In genomic region chr1:15963363-15963967, GRCh38 we compare ENCODE assay signal across 14 cellular contexts. TPM values are rescaled to one million over a fixed set of nuclear protein-coding genes. Genes with fewer than 3 reads are reported as not detected.
DNase-seq lines count a peak whose midpoint lies in the region; ATAC-seq and TF ChIP-seq lines count a peak whose summit lies in the region.
"Had no signal": no experiment of that assay in that cellular context is flagged by ENCODE, and none has a peak within 500 bp of the region (broad histone marks: within the 10 kb centered on the region; RNA-seq: fewer than 3 reads in every experiment).

No MANE protein-coding gene starts in this region.

- H3K9me3 ChIP-seq in BLaER1 treated with 17β-estradiol and CSF1 and Interleukin-3, amounts not matched to agents 10 nM and 100 nM (replicated peaks in 1 of 11) = peaks cover 0 to 2% (median 0%) of the 10 kb centered on the region in 11 experiments; a peak in 4 of 22 replicates
- H3K9me3 ChIP-seq in mucosa of descending colon (no peaks in the 10 kb centered on the region), testis (no peaks in the 10 kb centered on the region), PC-3 (ENCODE audit: low read length) (no peaks in the 10 kb centered on the region)
- H3K9me3 ChIP-seq: stomach had no signal

- no peaks in the 10 kb centered on the region for H3K27me3 Mint-ChIP-seq in activated T-helper 17 cell treated with anti-CD3 and anti-CD28 coated beads, Interleukin-2, amount 50 U/mL, for 72 hours

- peak overlapping the region; percentile 65 to 88 (median 84); a peak in 21 of 22 replicates for H3K9ac ChIP-seq in BLaER1 treated with 17β-estradiol and CSF1 and Interleukin-3, amounts not matched to agents 10 nM and 100 nM
- no peak overlapping the region for H3K9ac ChIP-seq in PC-3 (ENCODE audit: low read length)

- H3F3A ChIP-seq in PC-3 (ENCODE audit: low read length, unreplicated experiment) = no peaks in the 10 kb centered on the region

- CTCF ChIA-PET in GM10248 (lab: Yijun Ruan, JAX) = interaction anchor here (1.1 to 1.4 kb wide), 4 partner anchors 9 to 172 kb away, joined by 3 to 7 read pairs (median 4); no protein-coding TSS in a partner anchor
- CTCF ChIA-PET in PC-3 (lab: Charles Lee) = no interaction called here

- no TSS peak for BruUV-seq in PC-3 (replicated peaks; lab: Mats Ljungman, UMichigan)

- peaks cover 94 to 100% (median 99%) of the 10 kb centered on the region in 10 experiments for H3K4me1 ChIP-seq in BLaER1 treated with 17β-estradiol and CSF1 and Interleukin-3, amounts not matched to agents 10 nM and 100 nM
- H3K4me1 ChIP-seq in mucosa of descending colon (ENCODE audit: low read depth) (peaks cover 15% of the 10 kb centered on the region), testis (peaks cover 22% of the 10 kb centered on the region), PC-3 (ENCODE audit: insufficient read depth, low read length) (peaks cover 11% of the 10 kb centered on the region)

- peak overlapping the region; percentile 79 to 98 (median 93) for H3K27ac ChIP-seq in BLaER1 treated with 17β-estradiol and CSF1 and Interleukin-3, amounts not matched to agents 10 nM and 100 nM
- peak overlapping the region in 1 of 2 donors; percentile 19 for H3K27ac ChIP-seq in testis
- no peak overlapping the region for H3K27ac ChIP-seq in PC-3 (ENCODE audit: low read length)

- peaks cover 7 to 38% (median 31%) of the 10 kb centered on the region in 11 experiments; a peak in 21 of 22 replicates for H3K36me3 ChIP-seq in BLaER1 treated with 17β-estradiol and CSF1 and Interleukin-3, amounts not matched to agents 10 nM and 100 nM
- H3K36me3 ChIP-seq in mucosa of descending colon (ENCODE audit: low read depth) (no peaks in the 10 kb centered on the region), testis (ENCODE audit: low read depth, missing control alignments) (no peaks in the 10 kb centered on the region), PC-3 (ENCODE audit: low read depth, low read length) (peaks cover 12% of the 10 kb centered on the region)

- peak overlapping the region; percentile 85 for H3K4me3 Mint-ChIP-seq in activated T-helper 17 cell treated with anti-CD3 and anti-CD28 coated beads, Interleukin-2, amount 50 U/mL, for 72 hours

- no peak for TF ChIP-seq POLR2A in testis (IDR thresholded peaks at IDR 0.05)

- TF ChIP-seq CTCF in GM10248 (IDR thresholded peaks at IDR 0.05; ENCODE audit: control extremely low read depth, extremely low read depth, low read depth, missing control alignments) = no peak
- no peak for TF ChIP-seq CTCF in mucosa of descending colon (IDR thresholded peaks at IDR 0.05)
- no peak for TF ChIP-seq CTCF in testis (IDR thresholded peaks at IDR 0.05)
- TF ChIP-seq CTCF in PC-3 (conservative IDR thresholded peaks at IDR 0.05; ENCODE audit: low read depth, low read length) = no peak

- intact Hi-C loops in mucosa of descending colon (cut with DNase I, micrococcal nuclease) (no loop called here), testis (cut with DNase I; ENCODE audit: low total_unique reads) (no loop called here), PC-3 (cut with micrococcal nuclease) (no loop called here)

- no peaks in the 10 kb centered on the region for H3K9me2 ChIP-seq in PC-3 (replicated peaks; ENCODE audit: low read length)

- DNase-seq in GM10248 (ENCODE audit: extremely low spot score) = peak; percentile 21
- no peak for DNase-seq in mucosa of descending colon
- no peak for DNase-seq in NCI-H510A treated with DMSO at 0.1 percent for 48 hours (lab: John Stamatoyannopoulos, UW)
- DNase-seq in testis = no peak
- no peak for DNase-seq in PC-3
- DNase-seq: COR-L47; GOT3; NCI-H2227 treated with DMSO at 0.1 percent for 48 hours; stimulated activated CD4-positive, alpha-beta T cell treated with anti-CD3 and anti-CD28 coated beads, Interleukin-4, amount 100 ng/mL, for 1 hour; stomach had no signal

- H2AFZ ChIP-seq in PC-3 (ENCODE audit: low read length) = no peak overlapping the region

- H3K4me1 Mint-ChIP-seq in activated T-helper 17 cell treated with anti-CD3 and anti-CD28 coated beads, Interleukin-2, amount 50 U/mL, for 72 hours = peaks cover 68% of the 10 kb centered on the region

- peaks cover 0 to 30% (median 20%) of the 10 kb centered on the region in 11 experiments; a peak in 13 of 22 replicates for H4K20me1 ChIP-seq in BLaER1 treated with 17β-estradiol and CSF1 and Interleukin-3, amounts not matched to agents 10 nM and 100 nM
- H4K20me1 ChIP-seq in PC-3 (ENCODE audit: low read length) = no peaks in the 10 kb centered on the region; the same call in 1 of the 2 replicates

- peaks cover 95% of the 10 kb centered on the region for H3K36me3 Mint-ChIP-seq in activated T-helper 17 cell treated with anti-CD3 and anti-CD28 coated beads, Interleukin-2, amount 50 U/mL, for 72 hours (ENCODE audit: low read depth)

- no peak for ATAC-seq in activated T-helper 17 cell treated with anti-CD3 and anti-CD28 coated beads, Interleukin-2, amount 50 U/mL, for 72 hours (replicated peaks)
- ATAC-seq in mucosa of descending colon (peak; percentile 35), HG02870 (IDR thresholded peaks at IDR 0.05; ENCODE audit: unreplicated experiment) (no peak), PC-3 (no peak)

- peak overlapping the region; percentile 73 to 88 (median 84) for H3K4me2 ChIP-seq in BLaER1 treated with 17β-estradiol and CSF1 and Interleukin-3, amounts not matched to agents 10 nM and 100 nM
- H3K4me2 ChIP-seq in PC-3 (ENCODE audit: low read length) = no peak overlapping the region

- peak overlapping the region in 3 of 10 experiments; percentile 8 to 21 (median 18); a peak in 2 of 20 replicates for H3K4me3 ChIP-seq in BLaER1 treated with 17β-estradiol and CSF1 and Interleukin-3, amounts not matched to agents 10 nM and 100 nM
- H3K4me3 ChIP-seq in mucosa of descending colon = no peak overlapping the region
- H3K4me3 ChIP-seq in testis = no peak overlapping the region
- no peak overlapping the region for H3K4me3 ChIP-seq in PC-3 (ENCODE audit: low read length)
- H3K4me3 ChIP-seq: stomach had no signal

- no peaks in the 10 kb centered on the region for H3K9me3 Mint-ChIP-seq in activated T-helper 17 cell treated with anti-CD3 and anti-CD28 coated beads, Interleukin-2, amount 50 U/mL, for 72 hours

- H3K27ac Mint-ChIP-seq in activated T-helper 17 cell treated with anti-CD3 and anti-CD28 coated beads, Interleukin-2, amount 50 U/mL, for 72 hours = peak overlapping the region; percentile 100

- H3K79me2 ChIP-seq in PC-3 (ENCODE audit: low read length) = peaks cover 66% of the 10 kb centered on the region

- POLR2A ChIA-PET in GM10248 (lab: Yijun Ruan, JAX) (interaction anchor here (1.0 kb wide), 1 partner anchor 11 kb away, joined by 4 read pairs; no protein-coding TSS in a partner anchor), PC-3 (lab: Charles Lee; ENCODE audit: unreplicated experiment) (no interaction called here)

- no peaks in the 10 kb centered on the region for H3K27me3 ChIP-seq in BLaER1 treated with 17β-estradiol and CSF1 and Interleukin-3, amounts not matched to agents 10 nM and 100 nM
- H3K27me3 ChIP-seq in testis = no peaks in the 10 kb centered on the region
- H3K27me3 ChIP-seq in PC-3 (ENCODE audit: low read length) = no peaks in the 10 kb centered on the region
- H3K27me3 ChIP-seq: stomach had no signal

RNA-seq across cellular contexts. Expression of gene ZBTB17, which starts 12.4 kb away (rescaled TPM):
- 100 to 1,000 TPM in 1 of 2 donors, 10 to 100 TPM in 1; 62.0 to 135 TPM for total RNA-seq in activated T-helper 17 cell treated with anti-CD3 and anti-CD28 coated beads, Interleukin-2, amount 50 U/mL, for 72 hours
- total RNA-seq in mucosa of descending colon (10 to 100 TPM; 29.2 to 40.8 (median 34.6) TPM), testis (10 to 100 TPM; 60.2 to 65.8 TPM), PC-3 (2014; rRNA removed) (44.2 and 55.2 TPM in 2 replicates)
- polyA plus RNA-seq in testis (ENCODE audit: insufficient read depth, low read depth, low replicate concordance) = 53.6 TPM

RNA-seq across cellular contexts. Expression of gene SRARP, which starts 40.6 kb away (rescaled TPM):
- total RNA-seq in activated T-helper 17 cell treated with anti-CD3 and anti-CD28 coated beads, Interleukin-2, amount 50 U/mL, for 72 hours = not detected
- total RNA-seq in mucosa of descending colon (not detected), testis (under 1 TPM in 1 of 2 donors, not detected in 1; 0.16 TPM), PC-3 (2014; rRNA removed) (not detected in 2 replicates)
- polyA plus RNA-seq in testis (ENCODE audit: insufficient read depth, low read depth, low replicate concordance) = not detected
- total RNA-seq: pulmonary artery endothelial cell, stomach had no signal

RNA-seq across cellular contexts. Expression of gene HSPB7, which starts 54.4 kb away (rescaled TPM):
- total RNA-seq in activated T-helper 17 cell treated with anti-CD3 and anti-CD28 coated beads, Interleukin-2, amount 50 U/mL, for 72 hours = not detected
- total RNA-seq in mucosa of descending colon = 10 to 100 TPM in 2 of 3 donors, 1 to 10 TPM in 1; 1.5 to 78.0 (median 13.0) TPM
- total RNA-seq in testis = 10 to 100 TPM in 1 of 2 donors, 1 to 10 TPM in 1; 9.0 to 11.7 TPM
- 31.2 TPM for polyA plus RNA-seq in testis (ENCODE audit: insufficient read depth, low read depth, low replicate concordance)
- total RNA-seq in PC-3 (2014; rRNA removed) = not detected in 2 replicates
- total RNA-seq: pulmonary artery endothelial cell had no signal

RNA-seq across cellular contexts. Expression of gene CLCNKA, which starts 58.4 kb away (rescaled TPM):
- under 1 TPM in 1 of 2 donors, not detected in 1; 0.40 TPM for total RNA-seq in activated T-helper 17 cell treated with anti-CD3 and anti-CD28 coated beads, Interleukin-2, amount 50 U/mL, for 72 hours
- total RNA-seq in mucosa of descending colon (1 to 10 TPM in 2 of 3 donors, not detected in 1; 1.3 to 3.4 TPM), testis (1 to 10 TPM; 6.5 to 6.9 TPM), PC-3 (2014; rRNA removed) (not detected in 2 replicates)
- polyA plus RNA-seq in testis (ENCODE audit: insufficient read depth, low read depth, low replicate concordance) = 9.9 TPM
- total RNA-seq: pulmonary artery endothelial cell had no signal
